ENCODE assay signal across 13 cellular contexts in genomic region chr12:128794661-128795529, GRCh38. TPM values are rescaled to one million over a fixed set of nuclear protein-coding genes. Genes with fewer than 3 reads are reported as not detected.
DNase-seq lines count a peak whose midpoint lies in the region; ATAC-seq, FAIRE-seq and TF ChIP-seq lines count a peak whose summit lies in the region.
"Had no signal": no experiment of that assay in that cellular context is flagged by ENCODE, and none has a peak within 500 bp of the region (broad histone marks: within the 10 kb centered on the region; RNA-seq: fewer than 3 reads in every experiment).

No MANE protein-coding gene starts in this region.

- H3K36me3 Mint-ChIP-seq in stimulated activated naive CD8-positive, alpha-beta T cell treated with anti-CD3 and anti-CD28 coated beads, Interleukin-15, Interleukin-2, amounts not matched to agents 100 ng/mL and 50 ng/mL, for 24 hours (ENCODE audit: low read depth) = peaks cover 81% of the 10 kb centered on the region

- no peaks in the 10 kb centered on the region for H3K9me3 ChIP-seq in GM12878 (replicated peaks; ENCODE audit: control insufficient read depth, insufficient read depth, low read length)
- H3K9me3 ChIP-seq in upper lobe of right lung = no peaks in the 10 kb centered on the region
- H3K9me3 ChIP-seq: breast epithelium, tibial artery had no signal

- in situ Hi-C loops in GM12878 (cut with MboI) = no loop called here

- H3K27ac ChIP-seq in GM12878 (ENCODE audit: control insufficient read depth, insufficient read depth) (peak overlapping the region; percentile 99), upper lobe of right lung (no peak overlapping the region)
- H3K27ac ChIP-seq: breast epithelium, RWPE1, tibial artery had no signal

- H3K36me3 ChIP-seq in GM12878 (ENCODE audit: control insufficient read depth in 2 of 2, insufficient read depth in 2 of 2, low read length in 1 of 2) (peaks cover 47% of the 10 kb centered on the region in 2 experiments), upper lobe of right lung (peaks cover 88% of the 10 kb centered on the region)

- SMC1A ChIA-PET in GM12878 (lab: Charles Lee; ENCODE audit: uncharacterized antibody, unreplicated experiment) = interaction anchor here (0.7 to 9.4 kb wide), 10 partner anchors 9 to 80 kb away, joined by 3 to 261 read pairs (median 8); no protein-coding TSS in a partner anchor

- no peak for TF ChIP-seq CTCF in GM12878 (IDR thresholded peaks at IDR 0.05 in 2 of 3, conservative IDR thresholded peaks at IDR 0.05 in 1 of 3; ENCODE audit: control insufficient read depth in 2 of 3, extremely low read depth in 1 of 3, insufficient read depth in 1 of 3, low read depth in 3 of 3, low read length in 3 of 3)
- TF ChIP-seq CTCF in upper lobe of right lung (IDR thresholded peaks at IDR 0.05) = no peak
- TF ChIP-seq CTCF in lower leg skin (IDR thresholded peaks at IDR 0.05) = no peak

- intact Hi-C loops in GM12878 (cut with micrococcal nuclease; ENCODE audit: unreplicated experiment) = loop anchor here (10.0 kb wide), 1 partner anchor 150 kb away; no protein-coding TSS in a partner anchor
- intact Hi-C loops in upper lobe of right lung (cut with DNase I) = no loop called here
- intact Hi-C loops in lower leg skin (cut with DNase I; ENCODE audit: low total_unique reads) = no loop called here

- RAD21 ChIA-PET in GM12878 (lab: Charles Lee; ENCODE audit: unreplicated experiment) = interaction anchor here (1.5 to 7.7 kb wide), 7 partner anchors 12 to 59 kb away, joined by 3 to 209 read pairs (median 18); no protein-coding TSS in a partner anchor

- FAIRE-seq in GM12878 (lab: Jason Lieb, UNC) = no peak

- POLR2A ChIA-PET in GM12878 (lab: Charles Lee) = interaction anchor here (0.6 to 9.6 kb wide), 10 partner anchors 12 to 1121 kb away, joined by 3 to 253 read pairs (median 8); partner anchors contain the start of gene SLC15A4

- no peak for TF ChIP-seq RAD21 in GM12878 (IDR thresholded peaks at IDR 0.05; ENCODE audit: insufficient read depth, low read depth, low read length)

- ATAC-seq in stimulated activated naive CD8-positive, alpha-beta T cell treated with anti-CD3 and anti-CD28 coated beads, Interleukin-15, Interleukin-2, amounts not matched to agents 100 U/mL and 50 U/mL, for 24 hours = no peak
- ATAC-seq in HG03139 (IDR thresholded peaks at IDR 0.05; ENCODE audit: unreplicated experiment) (peak; percentile 40), GM12878 (no peak), upper lobe of right lung (peak; percentile 14)

- H3K4me1 ChIP-seq in GM12878 (ENCODE audit: control insufficient read depth, insufficient read depth, low read length) (peaks cover 59% of the 10 kb centered on the region), upper lobe of right lung (peaks cover 12% of the 10 kb centered on the region)
- H3K4me1 ChIP-seq: breast epithelium, tibial artery had no signal

- TF ChIP-seq EP300 in GM12878 (IDR thresholded peaks at IDR 0.05; ENCODE audit: borderline replicate concordance in 1 of 2, control insufficient read depth in 1 of 2, low read depth in 2 of 2, low read length in 2 of 2) = no peak

- TF ChIP-seq POLR2A in GM12878 (IDR thresholded peaks at IDR 0.05; ENCODE audit: low read depth, low read length) (peak; percentile 65), lower leg skin (IDR thresholded peaks at IDR 0.05) (no peak)

- no peak overlapping the region for H3K4me3 ChIP-seq in GM12878
- H3K4me3 ChIP-seq in upper lobe of right lung = no peak overlapping the region
- H3K4me3 ChIP-seq in lower leg skin (ENCODE audit: low read depth, poor library complexity, severe bottlenecking) = no peak overlapping the region
- H3K4me3 ChIP-seq: breast epithelium, tibial artery had no signal

- BruUV-seq in GM12878 (replicated peaks; lab: Mats Ljungman, UMichigan) = TSS peak; percentile 18

- no peaks in the 10 kb centered on the region for H3K9me3 Mint-ChIP-seq in stimulated activated naive CD8-positive, alpha-beta T cell treated with anti-CD3 and anti-CD28 coated beads, Interleukin-15, Interleukin-2, amounts not matched to agents 100 ng/mL and 50 ng/mL, for 24 hours

- 12% methylated on average over 20 of the region's 20 CpGs for WGBS in GM12878 (ENCODE audit: insufficient coverage, insufficient replicate concordance, low lambda C conversion rate, missing lambda C conversion rate)
- 72 to 74% methylated on average over 20 of the region's 20 CpGs for WGBS in lower leg skin, 2 donors

- H3K4me1 Mint-ChIP-seq in stimulated activated naive CD8-positive, alpha-beta T cell treated with anti-CD3 and anti-CD28 coated beads, Interleukin-15, Interleukin-2, amounts not matched to agents 100 ng/mL and 50 ng/mL, for 24 hours (ENCODE audit: low read depth) = peaks cover 73% of the 10 kb centered on the region

- H3K27me3 Mint-ChIP-seq in stimulated activated naive CD8-positive, alpha-beta T cell treated with anti-CD3 and anti-CD28 coated beads, Interleukin-15, Interleukin-2, amounts not matched to agents 100 ng/mL and 50 ng/mL, for 24 hours = no peaks in the 10 kb centered on the region

- H3K9ac ChIP-seq in GM12878 (ENCODE audit: control insufficient read depth, insufficient read depth, low read length) = no peak overlapping the region

- CTCF ChIA-PET in GM12878 (lab: Yijun Ruan, JAX) = interaction anchor here (0.7 to 13.4 kb wide), 9 partner anchors 9 to 35 kb away, joined by 3 to 105 read pairs (median 9); no protein-coding TSS in a partner anchor

- peak overlapping the region; percentile 10; the same call in 1 of the 2 replicates for H3K4me2 ChIP-seq in GM12878 (ENCODE audit: control insufficient read depth, insufficient read depth)

- DNase-seq in stimulated activated naive CD8-positive, alpha-beta T cell treated with anti-CD3 and anti-CD28 coated beads, Interleukin-15, Interleukin-2, amounts not matched to agents 100 U/mL and 50 U/mL, for 24 hours = no peak
- DNase-seq in GM12878 (ENCODE audit: low read depth, low spot score) = no peak
- no peak for DNase-seq in upper lobe of right lung
- DNase-seq in lower leg skin (ENCODE audit: low spot score in 2 of 2) = no peak
- no peak for DNase-seq in hypothalamus (lab: John Stamatoyannopoulos, UW)
- no peak for DNase-seq in LoVo (ENCODE audit: low spot score)
- DNase-seq: NCI-H1105; stimulated activated CD4-positive, alpha-beta T cell treated with anti-CD3 and anti-CD28 coated beads, Interleukin-15, amount 100 ng/mL, for 24 hours; tibial artery had no signal

- H3K4me3 Mint-ChIP-seq in stimulated activated naive CD8-positive, alpha-beta T cell treated with anti-CD3 and anti-CD28 coated beads, Interleukin-15, Interleukin-2, amounts not matched to agents 100 ng/mL and 50 ng/mL, for 24 hours = peak overlapping the region; percentile 28

- H2AFZ ChIP-seq in GM12878 (ENCODE audit: control insufficient read depth, low read depth, low read length) = no peak overlapping the region

- H3K79me2 ChIP-seq in GM12878 (ENCODE audit: control insufficient read depth, insufficient read depth, low read length) = peaks cover 29% of the 10 kb centered on the region

- peak overlapping the region; percentile 51 for H3K27ac Mint-ChIP-seq in stimulated activated naive CD8-positive, alpha-beta T cell treated with anti-CD3 and anti-CD28 coated beads, Interleukin-15, Interleukin-2, amounts not matched to agents 100 ng/mL and 50 ng/mL, for 24 hours

- H4K20me1 ChIP-seq in GM12878 (ENCODE audit: control insufficient read depth, insufficient read depth) = no peaks in the 10 kb centered on the region

- H3K27me3 ChIP-seq in GM12878 (replicated peaks in 1 of 2; ENCODE audit: control insufficient read depth in 2 of 2, insufficient read depth in 2 of 2, low read length in 1 of 2) (no peaks in the 10 kb centered on the region), upper lobe of right lung (no peaks in the 10 kb centered on the region)
- H3K27me3 ChIP-seq: breast epithelium, tibial artery had no signal

RNA-seq across cellular contexts. Expression of gene SLC15A4, which starts 28.9 kb away (rescaled TPM):
- 830 and 863 TPM in 2 replicates for total RNA-seq in GM12878 (2013; cell fraction: nucleolus; rRNA removed)
- 46.0 and 49.5 TPM in 2 replicates for total RNA-seq in GM12878 (2014; rRNA removed)
- total RNA-seq in GM12878 (2014; rRNA removed; fragmentation: Illumina TruSeq; extraction: Trizol) = 36.8 and 37.5 TPM in 2 replicates
- total RNA-seq in GM12878 (2021) = 40.3 and 44.5 TPM in 2 replicates
- 45.1 TPM for polyA plus RNA-seq in GM12878 (2011; ENCODE audit: low read depth)
- 256 and 257 TPM in 2 replicates for polyA plus RNA-seq in GM12878 (2011; rRNA removed)
- polyA plus RNA-seq in GM12878 (2011; cell fraction: cytosol; rRNA removed) = 161 and 187 TPM in 2 replicates
- 216 and 284 TPM in 2 replicates for polyA plus RNA-seq in GM12878 (2011; cell fraction: nucleus; rRNA removed)
- polyA plus RNA-seq in GM12878 (2012) = 58.1 and 84.6 TPM in 2 replicates
- 36.4 and 44.8 TPM in 2 replicates for polyA plus RNA-seq in GM12878 (2014; fragmentation: Illumina TruSeq; extraction: Trizol)
- polyA plus RNA-seq in GM12878 (2014; fragmentation: Nextera tagmentation; extraction: Ambion mirVana) = 10 to 100 TPM; 17.6 to 24.7 TPM
- 36.8 and 41.6 TPM in 2 replicates for polyA plus RNA-seq in GM12878 (2014; rRNA removed)
- polyA plus RNA-seq in GM12878 (2016; fragmentation: Nextera tagmentation; extraction: Ambion mirVana) = 10 to 100 TPM; 12.7 to 15.1 TPM
- 315 and 350 TPM in 2 replicates for polyA minus RNA-seq in GM12878 (2011; rRNA and poly(A)+ RNA removed)
- 107 and 115 TPM in 2 replicates for polyA minus RNA-seq in GM12878 (2011; cell fraction: cytosol; rRNA and poly(A)+ RNA removed)
- polyA minus RNA-seq in GM12878 (2011; cell fraction: nucleus; rRNA and poly(A)+ RNA removed) = 222 and 331 TPM in 2 replicates
- total RNA-seq in upper lobe of right lung = 31.3 TPM
- total RNA-seq in lower leg skin = 10 to 100 TPM; 41.3 to 55.1 (median 43.6) TPM

RNA-seq across cellular contexts. Expression of gene GLT1D1, which starts 58.4 kb away (rescaled TPM):
- total RNA-seq in GM12878 (2013; cell fraction: nucleolus; rRNA removed) = 21.7 and 24.4 TPM in 2 replicates
- total RNA-seq in GM12878 (2014; rRNA removed) = 2.4 and 2.5 TPM in 2 replicates
- total RNA-seq in GM12878 (2014; rRNA removed; fragmentation: Illumina TruSeq; extraction: Trizol) = 2.6 and 3.0 TPM in 2 replicates
- total RNA-seq in GM12878 (2021) = 4.1 and 4.2 TPM in 2 replicates
- polyA plus RNA-seq in GM12878 (2011; ENCODE audit: low read depth) = 2.3 TPM
- polyA plus RNA-seq in GM12878 (2011; rRNA removed) = 62.8 and 71.4 TPM in 2 replicates
- polyA plus RNA-seq in GM12878 (2011; cell fraction: cytosol; rRNA removed) = 59.7 and 62.9 TPM in 2 replicates
- 37.7 and 42.3 TPM in 2 replicates for polyA plus RNA-seq in GM12878 (2011; cell fraction: nucleus; rRNA removed)
- 5.0 and 5.5 TPM in 2 replicates for polyA plus RNA-seq in GM12878 (2012)
- 3.2 and 3.7 TPM in 2 replicates for polyA plus RNA-seq in GM12878 (2014; fragmentation: Illumina TruSeq; extraction: Trizol)
- polyA plus RNA-seq in GM12878 (2014; fragmentation: Nextera tagmentation; extraction: Ambion mirVana) = under 1 TPM; 0.42 to 0.53 TPM
- 3.0 TPM in 2 replicates for polyA plus RNA-seq in GM12878 (2014; rRNA removed)
- 1 to 10 TPM; 1.7 to 3.8 TPM for polyA plus RNA-seq in GM12878 (2016; fragmentation: Nextera tagmentation; extraction: Ambion mirVana)
- polyA minus RNA-seq in GM12878 (2011; rRNA and poly(A)+ RNA removed) = 61.7 and 63.7 TPM in 2 replicates
- 23.4 and 23.9 TPM in 2 replicates for polyA minus RNA-seq in GM12878 (2011; cell fraction: cytosol; rRNA and poly(A)+ RNA removed)
- polyA minus RNA-seq in GM12878 (2011; cell fraction: nucleus; rRNA and poly(A)+ RNA removed) = 12.7 and 17.6 TPM in 2 replicates
- total RNA-seq in upper lobe of right lung = 3.5 TPM
- total RNA-seq in lower leg skin = 1 to 10 TPM; 1.5 to 2.2 (median 1.9) TPM

Comparison
In these comparisons a context has a peak if more than half of its experiments do, and no peak if none do; other contexts are left out.
1. ATAC-seq: peak in HG03139 (single experiment) and upper lobe of right lung (single experiment); none in stimulated activated naive CD8-positive, alpha-beta T cell treated with anti-CD3 and anti-CD28 coated beads, Interleukin-15, Interleukin-2, amounts not matched to agents 100 U/mL and 50 U/mL, for 24 hours (single experiment) and GM12878 (single experiment).